In genomic region chrX:133448512-133449076, GRCh38 we compare ENCODE assay signal across 1 cellular context.
TF ChIP-seq lines count a peak whose summit lies in the region.

No MANE protein-coding gene starts in this region.

TF ChIP-seq in GM12878, 131 proteins besides CTCF, POLR2A, EP300 and RAD21:
- TF ChIP-seq IKZF1 (conservative IDR thresholded peaks at IDR 0.05), result 0 out of 2 replicates have a peak, but pooled peaks have one; percentile 11
- TF ChIP-seq MLLT1 (IDR thresholded peaks at IDR 0.05), result no peak
